ENCODE assay signal across 21 cellular contexts in the genomic region with DNA sequence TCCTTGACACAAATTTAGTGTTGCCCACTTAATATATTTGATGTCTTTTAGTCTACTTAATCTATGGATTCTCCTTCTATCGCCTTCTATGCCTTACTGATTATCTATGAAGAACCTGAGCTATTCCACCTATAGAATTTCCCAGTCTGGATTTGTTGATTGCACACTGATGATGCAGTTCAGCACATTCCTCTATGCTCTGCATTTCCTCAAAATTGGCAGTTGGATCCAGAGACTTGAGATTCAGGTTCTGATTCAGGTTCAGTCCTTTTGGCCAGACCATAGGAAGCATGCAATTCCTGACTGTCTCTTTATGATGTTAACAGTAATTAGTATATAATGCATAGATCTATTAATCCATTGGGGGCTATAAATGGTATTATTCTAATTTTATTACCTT.
"Had no signal": no experiment of that assay in that cellular context is flagged by ENCODE, and none has a peak within 500 bp of the region (broad histone marks: within the 10 kb centered on the region; RNA-seq: fewer than 3 reads in every experiment).

No MANE protein-coding gene starts in this region.

- DNase-seq: Karpas-422, KG1, MM.1S, NCI-H1092 treated with DMSO at 0.1 percent for 48 hours, NCI-H1436, NCI-H187, NCI-H2029, NCI-H2081 treated with DMSO at 0.1 percent for 48 hours, NCI-H2171, NCI-H226, NCI-H446, NCI-H510A, NCI-H524 treated with DMSO at 0.1 percent for 48 hours, NCI-H69, NCI-H774, Right ventricle myocardium superior, RPMI8226, SIG-M5 had no signal

- H3K27ac ChIP-seq: HL-60, SJSA1, SK-N-MC had no signal

- H3K4me3 ChIP-seq: SJSA1, SK-N-MC had no signal

- H3K27me3 ChIP-seq: SJSA1 had no signal
